In genomic region chr2:26429779-26430654, GRCh38 we compare ENCODE assay signal across 17 cellular contexts. TPM values are rescaled to one million over a fixed set of nuclear protein-coding genes. Genes with fewer than 3 reads are reported as not detected.
DNase-seq lines count a peak whose midpoint lies in the region; ATAC-seq and TF ChIP-seq lines count a peak whose summit lies in the region.
"Had no signal": no experiment of that assay in that cellular context is flagged by ENCODE, and none has a peak within 500 bp of the region (broad histone marks: within the 10 kb centered on the region; RNA-seq: fewer than 3 reads in every experiment).

No MANE protein-coding gene starts in this region.

- H3K36me3 ChIP-seq in left ventricle myocardium inferior (no peaks in the 10 kb centered on the region), aorta (ENCODE audit: control insufficient read depth in 1 of 2, insufficient read depth in 2 of 2, low read length in 1 of 2) (no peaks in the 10 kb centered on the region)
- H3K36me3 ChIP-seq: BLaER1 had no signal

- H3K4me1 ChIP-seq in left ventricle myocardium inferior = peaks cover 10% of the 10 kb centered on the region
- no peaks in the 10 kb centered on the region for H3K4me1 ChIP-seq in aorta (ENCODE audit: control insufficient read depth in 1 of 2, insufficient read depth in 2 of 2, low read length in 2 of 2)
- H3K4me1 ChIP-seq: BLaER1 had no signal

- no peaks in the 10 kb centered on the region for H3K27me3 ChIP-seq in left ventricle myocardium inferior (ENCODE audit: low read depth)
- no peaks in the 10 kb centered on the region for H3K27me3 ChIP-seq in aorta (ENCODE audit: control insufficient read depth in 1 of 2, insufficient read depth in 2 of 2, low read length in 1 of 2)
- H3K27me3 ChIP-seq: BLaER1 had no signal

- H3K27ac ChIP-seq in left ventricle myocardium inferior (replicated peaks) (no peak overlapping the region), aorta (ENCODE audit: low read depth in 1 of 2, low read length in 2 of 2) (no peak overlapping the region)
- H3K27ac ChIP-seq: BLaER1 had no signal

- TF ChIP-seq CTCF in left ventricle myocardium inferior (IDR thresholded peaks at IDR 0.05; ENCODE audit: borderline replicate concordance) = no peak

- no peaks in the 10 kb centered on the region for H3K9me3 ChIP-seq in left ventricle myocardium inferior (replicated peaks)
- no peaks in the 10 kb centered on the region for H3K9me3 ChIP-seq in aorta (ENCODE audit: control insufficient read depth, low read length)
- H3K9me3 ChIP-seq: BLaER1 had no signal

- 57 to 59% methylated on average over 9 of the region's 9 CpGs for WGBS in aorta, 2 donors

- peak; percentile 82 for DNase-seq in DMS 273 (lab: John Stamatoyannopoulos, UW; ENCODE audit: unreplicated experiment)
- peak; percentile 84 for DNase-seq in NCI-H1105 (lab: John Stamatoyannopoulos, UW)
- peak; percentile 78 for DNase-seq in NCI-H69 (lab: John Stamatoyannopoulos, UW)
- DNase-seq in left ventricle myocardium inferior = peak; percentile 50
- no peak for DNase-seq in aorta
- DNase-seq: activated B cell treated with CpG ODN at 0.5 μM for 24 hours; effector CD8-positive, alpha-beta T cell; glutamatergic neuron; NCI-H187 treated with DMSO at 0.1 percent for 48 hours; stimulated activated CD4-positive, alpha-beta T cell treated with anti-CD3 and anti-CD28 coated beads, Interleukin-2, amount 100 ng/mL, for 24 hours; stimulated activated naive CD8-positive, alpha-beta T cell treated with anti-CD3 and anti-CD28 coated beads, Interleukin-15, Interleukin-2, amounts not matched to agents 100 U/mL and 50 U/mL, for 24 hours had no signal

- H3K4me3 ChIP-seq in left ventricle myocardium inferior = no peak overlapping the region
- no peak overlapping the region for H3K4me3 ChIP-seq in aorta (ENCODE audit: low read length in 2 of 2)
- H3K4me3 ChIP-seq: BLaER1 had no signal

- intact Hi-C loops in left ventricle myocardium inferior (cut with micrococcal nuclease) (no loop called here), aorta (cut with DNase I) (no loop called here)

- no peak for ATAC-seq in activated CD4-positive, CD25-positive, alpha-beta regulatory T cell treated with anti-CD3 and anti-CD28 coated beads, Interleukin-2, amount 50 U/mL, for 24 hours
- no peak for ATAC-seq in GM21515 (IDR thresholded peaks at IDR 0.05; ENCODE audit: unreplicated experiment)
- ATAC-seq in aorta (ENCODE audit: low FRiP score) = no peak
- no peak for ATAC-seq in GM21390 (IDR thresholded peaks at IDR 0.05; ENCODE audit: unreplicated experiment)
- ATAC-seq: stimulated activated naive CD8-positive, alpha-beta T cell treated with anti-CD3 and anti-CD28 coated beads, Interleukin-15, Interleukin-2, amounts not matched to agents 100 U/mL and 50 U/mL, for 24 hours had no signal

RNA-seq across cellular contexts. Expression of gene DRC1, which starts 28.3 kb away (rescaled TPM):
- total RNA-seq in left ventricle myocardium inferior (not detected), aorta (under 1 TPM in 1 of 2 donors, not detected in 1; 0.51 TPM)
- polyA plus RNA-seq in aorta = not detected
- total RNA-seq: activated B cell treated with CpG ODN at 0.5 μM for 24 hours, osteocyte had no signal
- polyA plus RNA-seq: liver had no signal

RNA-seq across cellular contexts. Expression of gene OTOF, which starts 47.9 kb away (rescaled TPM):
- total RNA-seq in left ventricle myocardium inferior (not detected), aorta (under 1 TPM; 0.06 to 0.24 TPM)
- not detected for polyA plus RNA-seq in aorta
- total RNA-seq: activated B cell treated with CpG ODN at 0.5 μM for 24 hours, osteocyte had no signal

Comparison
In these comparisons a context has a peak if more than half of its experiments do, and no peak if none do; other contexts are left out.
1. DNase-seq: peak in DMS 273 (single experiment), NCI-H1105 (single experiment), NCI-H69 (single experiment) and left ventricle myocardium inferior (single experiment); none in aorta (0 of 2).